In genomic region chr9:136216541-136217240, GRCh38 we compare ENCODE assay signal across 30 cellular contexts. TPM values are rescaled to one million over a fixed set of nuclear protein-coding genes. Genes with fewer than 3 reads are reported as not detected.
"Had no signal": no experiment of that assay in that cellular context is flagged by ENCODE, and none has a peak within 500 bp of the region (broad histone marks: within the 10 kb centered on the region; RNA-seq: fewer than 3 reads in every experiment).

No MANE protein-coding gene starts in this region.

- H3K9me3 ChIP-seq: MG63, SJCRH30 had no signal

- H3K4me3 ChIP-seq: MG63, SJCRH30, SK-N-MC had no signal

- DNase-seq: activated CD4-positive, alpha-beta T cell treated with anti-CD3 and anti-CD28 coated beads for 36 hours; activated CD4-positive, alpha-beta T cell treated with anti-CD3 and anti-CD28 coated beads, Interleukin-2, amount 10 ng/mL, durations not matched to agents 7 days and 5 days; activated CD4-positive, alpha-beta T cell treated with anti-CD3 and anti-CD28 coated beads, Interleukin-2, amount 50 U/mL, for 48 hours; activated CD8-positive, alpha-beta T cell treated with anti-CD3 and anti-CD28 coated beads, Interleukin-2, amount 10 ng/mL, durations not matched to agents 7 days and 5 days; activated effector memory CD4-positive, alpha-beta T cell treated with Interleukin-2 at 50 U/mL for 16 hours; activated naive CD4-positive, alpha-beta T cell treated with anti-CD3 and anti-CD28 coated beads, Interleukin-2, amount 10 ng/mL, durations not matched to agents 7 days and 5 days; activated naive CD8-positive, alpha-beta T cell treated with anti-CD3 and anti-CD28 coated beads, Interleukin-2, amount 50 U/mL, for 24 hours; activated T-cell treated with anti-CD3 and anti-CD28 coated beads, Interleukin-2, amount 50 U/mL, for 48 hours; anterior cingulate cortex; caudate nucleus; cerebellar nuclear complex; MG63; NCI-H1048; NCI-H1105 treated with DMSO at 0.1 percent for 48 hours; NCI-H1436; NCI-H1694; NCI-H1930; NCI-H2081 treated with DMSO at 0.1 percent for 48 hours; NCI-H510A; NCI-H526; NCI-H748 treated with DMSO at 0.1 percent for 48 hours; SHP77; SJCRH30 had no signal

- H3K27ac ChIP-seq: SJCRH30, SK-N-MC had no signal

- ATAC-seq: activated CD4-positive, alpha-beta T cell treated with anti-CD3 and anti-CD28 coated beads for 36 hours; activated CD4-positive, CD25-positive, alpha-beta regulatory T cell treated with anti-CD3 and anti-CD28 coated beads, Interleukin-2, amount 50 U/mL, for 24 hours; activated CD8-positive, alpha-beta T cell treated with anti-CD3 and anti-CD28 coated beads, Interleukin-2, amount 10 ng/mL, durations not matched to agents 7 days and 5 days; activated naive CD8-positive, alpha-beta T cell treated with anti-CD3 and anti-CD28 coated beads, Interleukin-2, amount 50 U/mL, for 24 hours; WTC11 had no signal

- FAIRE-seq: bronchial epithelial cell, TTC549 had no signal

- H3K27me3 ChIP-seq: MG63, SJCRH30 had no signal

RNA-seq across cellular contexts. Expression of gene LHX3, which starts 11.8 kb away (rescaled TPM):
- total RNA-seq: activated CD4-positive, alpha-beta T cell treated with anti-CD3 and anti-CD28 coated beads for 36 hours; activated CD4-positive, alpha-beta T cell treated with anti-CD3 and anti-CD28 coated beads, Interleukin-2, amount 10 ng/mL, durations not matched to agents 7 days and 5 days; bronchial epithelial cell; SJCRH30; T-helper 1 cell treated with Interleukin-12 subunit alpha and Interleukin-12 subunit beta and Interleukin-4 antibody, amounts not matched to agents 30 ng/mL and 1 ng/mL, for 36 hours; T-helper 2 cell treated with Interferon-gamma antibody and Interleukin-4, amounts not matched to agents 100 ng/mL and 5 ng/mL, for 36 hours; WTC11 had no signal
